In genomic region chr5:74579215-74579614, GRCh38 we compare ENCODE assay signal across 1 cellular context.
TF ChIP-seq lines count a peak whose summit lies in the region.

No MANE protein-coding gene starts in this region.

TF ChIP-seq in GM12878, 131 proteins besides CTCF, POLR2A, EP300 and RAD21 (continued from another document and continues in another):
- no peak for TF ChIP-seq ZBTB40 (IDR thresholded peaks at IDR 0.05; ENCODE audit: borderline replicate concordance)
- TF ChIP-seq WRNIP1 (IDR thresholded peaks at IDR 0.05; ENCODE audit: borderline replicate concordance, low read depth, low read length), result no peak
- TF ChIP-seq TCF3 (IDR thresholded peaks at IDR 0.05; ENCODE audit: borderline replicate concordance, insufficient read depth, low read depth, low read length), result no peak
- TF ChIP-seq MTA2 (IDR thresholded peaks at IDR 0.05; ENCODE audit: low read depth), result peak; percentile 85
- TF ChIP-seq BCL3 (IDR thresholded peaks at IDR 0.05; ENCODE audit: borderline replicate concordance, insufficient read depth, low read depth, low read length, poor library complexity, severe bottlenecking), result peak; percentile 78
- TF ChIP-seq SKIL (IDR thresholded peaks at IDR 0.05; ENCODE audit: low read depth, poor library complexity, severe bottlenecking), result peak; percentile 52
- TF ChIP-seq MLLT1 (IDR thresholded peaks at IDR 0.05), result peak; percentile 79; the same call in 1 of the 2 replicates
- peak; percentile 82 for TF ChIP-seq MEF2A (IDR thresholded peaks at IDR 0.05; ENCODE audit: insufficient read depth, low read depth, low read length)
- peak; percentile 94 for TF ChIP-seq PAX5 (IDR thresholded peaks at IDR 0.05; ENCODE audit: borderline replicate concordance, low read depth, low read length)
- TF ChIP-seq STAT3 (IDR thresholded peaks at IDR 0.05; ENCODE audit: low read depth, low read length), result no peak
- TF ChIP-seq BCL11A (IDR thresholded peaks at IDR 0.05; ENCODE audit: low read depth, low read length), result peak; percentile 95
- TF ChIP-seq PAX8 (IDR thresholded peaks at IDR 0.05), result no peak
- no peak for TF ChIP-seq SMAD5 (IDR thresholded peaks at IDR 0.05; ENCODE audit: low read depth)
- 0 out of 2 replicates have a peak, but pooled peaks have one; percentile 46 for TF ChIP-seq TAF1 (IDR thresholded peaks at IDR 0.05; ENCODE audit: borderline replicate concordance, low read depth, low read length)
- TF ChIP-seq ZBED1 (IDR thresholded peaks at IDR 0.05; ENCODE audit: borderline replicate concordance), result no peak; the same call in 1 of the 2 replicates
- TF ChIP-seq NR2C2 (IDR thresholded peaks at IDR 0.05; ENCODE audit: borderline replicate concordance, control insufficient read depth, insufficient read length, low read depth), result no peak
- peak; percentile 99 for TF ChIP-seq EED (IDR thresholded peaks at IDR 0.05; ENCODE audit: low read depth)
- TF ChIP-seq CBX5 (IDR thresholded peaks at IDR 0.05; ENCODE audit: low read depth), result no peak
- peak; percentile 99 for TF ChIP-seq IKZF2 (IDR thresholded peaks at IDR 0.05)
- peak; percentile 92 for TF ChIP-seq IRF4 (IDR thresholded peaks at IDR 0.05; ENCODE audit: low read depth, low read length)
- TF ChIP-seq SREBF1 (IDR thresholded peaks at IDR 0.05; ENCODE audit: low read length), result no peak
- peak; percentile 81; the same call in 1 of the 2 replicates for TF ChIP-seq ZNF217 (IDR thresholded peaks at IDR 0.05)
- no peak for TF ChIP-seq ZZZ3 (IDR thresholded peaks at IDR 0.05; ENCODE audit: control insufficient read depth, insufficient read length, low read depth)
- 0 out of 2 replicates have a peak, but pooled peaks have one; percentile 43 for TF ChIP-seq NR2F1 (conservative IDR thresholded peaks at IDR 0.05)
- TF ChIP-seq, protein P1, sequence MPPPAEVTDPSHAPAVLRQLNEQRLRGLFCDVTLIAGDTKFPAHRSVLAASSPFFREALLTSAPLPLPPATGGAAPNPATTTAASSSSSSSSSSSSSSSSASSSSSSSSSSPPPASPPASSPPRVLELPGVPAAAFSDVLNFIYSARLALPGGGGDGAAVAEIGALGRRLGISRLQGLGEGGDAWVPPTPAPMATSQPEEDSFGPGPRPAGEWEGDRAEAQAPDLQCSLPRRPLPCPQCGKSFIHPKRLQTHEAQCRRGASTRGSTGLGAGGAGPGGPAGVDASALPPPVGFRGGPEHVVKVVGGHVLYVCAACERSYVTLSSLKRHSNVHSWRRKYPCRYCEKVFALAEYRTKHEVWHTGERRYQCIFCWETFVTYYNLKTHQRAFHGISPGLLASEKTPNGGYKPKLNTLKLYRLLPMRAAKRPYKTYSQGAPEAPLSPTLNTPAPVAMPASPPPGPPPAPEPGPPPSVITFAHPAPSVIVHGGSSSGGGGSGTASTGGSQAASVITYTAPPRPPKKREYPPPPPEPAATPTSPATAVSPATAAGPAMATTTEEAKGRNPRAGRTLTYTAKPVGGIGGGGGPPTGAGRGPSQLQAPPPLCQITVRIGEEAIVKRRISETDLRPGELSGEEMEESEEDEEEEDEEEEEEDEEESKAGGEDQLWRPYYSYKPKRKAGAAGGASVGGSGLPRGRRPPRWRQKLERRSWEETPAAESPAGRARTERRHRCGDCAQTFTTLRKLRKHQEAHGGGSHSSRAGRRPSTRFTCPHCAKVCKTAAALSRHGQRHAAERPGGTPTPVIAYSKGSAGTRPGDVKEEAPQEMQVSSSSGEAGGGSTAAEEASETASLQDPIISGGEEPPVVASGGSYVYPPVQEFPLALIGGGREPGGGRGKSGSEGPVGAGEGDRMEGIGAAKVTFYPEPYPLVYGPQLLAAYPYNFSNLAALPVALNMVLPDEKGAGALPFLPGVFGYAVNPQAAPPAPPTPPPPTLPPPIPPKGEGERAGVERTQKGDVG (CRISPR knock-in tag; IDR thresholded peaks at IDR 0.05), result no peak
- TF ChIP-seq GATAD2B (conservative IDR thresholded peaks at IDR 0.05; ENCODE audit: low read depth), result peak; percentile 73
- no peak for TF ChIP-seq IRF5 (IDR thresholded peaks at IDR 0.05; ENCODE audit: borderline replicate concordance)
- TF ChIP-seq RUNX3 (IDR thresholded peaks at IDR 0.05; ENCODE audit: low read length), result peak; percentile 98
- TF ChIP-seq, protein P2, sequence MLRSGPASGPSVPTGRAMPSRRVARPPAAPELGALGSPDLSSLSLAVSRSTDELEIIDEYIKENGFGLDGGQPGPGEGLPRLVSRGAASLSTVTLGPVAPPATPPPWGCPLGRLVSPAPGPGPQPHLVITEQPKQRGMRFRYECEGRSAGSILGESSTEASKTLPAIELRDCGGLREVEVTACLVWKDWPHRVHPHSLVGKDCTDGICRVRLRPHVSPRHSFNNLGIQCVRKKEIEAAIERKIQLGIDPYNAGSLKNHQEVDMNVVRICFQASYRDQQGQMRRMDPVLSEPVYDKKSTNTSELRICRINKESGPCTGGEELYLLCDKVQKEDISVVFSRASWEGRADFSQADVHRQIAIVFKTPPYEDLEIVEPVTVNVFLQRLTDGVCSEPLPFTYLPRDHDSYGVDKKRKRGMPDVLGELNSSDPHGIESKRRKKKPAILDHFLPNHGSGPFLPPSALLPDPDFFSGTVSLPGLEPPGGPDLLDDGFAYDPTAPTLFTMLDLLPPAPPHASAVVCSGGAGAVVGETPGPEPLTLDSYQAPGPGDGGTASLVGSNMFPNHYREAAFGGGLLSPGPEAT (IDR thresholded peaks at IDR 0.05; ENCODE audit: low read depth), result peak; percentile 86
- TF ChIP-seq TCF12 (IDR thresholded peaks at IDR 0.05; ENCODE audit: low read depth, low read length), result peak; percentile 67
- no peak for TF ChIP-seq CBX3 (IDR thresholded peaks at IDR 0.05; ENCODE audit: borderline replicate concordance, low read depth)
- TF ChIP-seq CREB1 (IDR thresholded peaks at IDR 0.05; ENCODE audit: low read depth), result peak; percentile 55; the same call in 1 of the 2 replicates
- TF ChIP-seq TARDBP (IDR thresholded peaks at IDR 0.05; ENCODE audit: borderline replicate concordance), result no peak
- 0 out of 2 replicates have a peak, but pooled peaks have one; percentile 32 for TF ChIP-seq PML (IDR thresholded peaks at IDR 0.05; ENCODE audit: low read length)
- no peak for TF ChIP-seq ZNF384 (IDR thresholded peaks at IDR 0.05; ENCODE audit: borderline replicate concordance, low read depth, low read length)
- TF ChIP-seq CEBPZ (IDR thresholded peaks at IDR 0.05; ENCODE audit: low read depth, low read length), result no peak
- no peak for TF ChIP-seq SIX5 (IDR thresholded peaks at IDR 0.05; ENCODE audit: low read depth, low read length, severe bottlenecking)
- TF ChIP-seq ATF7 (IDR thresholded peaks at IDR 0.05; ENCODE audit: low read depth), result peak; percentile 61; the same call in 1 of the 2 replicates
- no peak; the same call in 1 of the 2 replicates for TF ChIP-seq BACH1 (IDR thresholded peaks at IDR 0.05; ENCODE audit: borderline replicate concordance)
- TF ChIP-seq YBX1 (IDR thresholded peaks at IDR 0.05), result no peak
- TF ChIP-seq SRF (IDR thresholded peaks at IDR 0.05; ENCODE audit: low read depth in 2 of 2, low read length in 2 of 2), result peak in 1 of 2 experiments; percentile 64; a peak in 1 of 4 replicates
- no peak for TF ChIP-seq NR2C1 (IDR thresholded peaks at IDR 0.05)
- no peak for TF ChIP-seq MAX (IDR thresholded peaks at IDR 0.05; ENCODE audit: low read depth, low read length)
- TF ChIP-seq NRF1 (conservative IDR thresholded peaks at IDR 0.05; ENCODE audit: low read depth, low read length), result no peak
- peak; percentile 94 for TF ChIP-seq DPF2 (IDR thresholded peaks at IDR 0.05)
